ENCODE assay signal across 9 cellular contexts in the genomic region with DNA sequence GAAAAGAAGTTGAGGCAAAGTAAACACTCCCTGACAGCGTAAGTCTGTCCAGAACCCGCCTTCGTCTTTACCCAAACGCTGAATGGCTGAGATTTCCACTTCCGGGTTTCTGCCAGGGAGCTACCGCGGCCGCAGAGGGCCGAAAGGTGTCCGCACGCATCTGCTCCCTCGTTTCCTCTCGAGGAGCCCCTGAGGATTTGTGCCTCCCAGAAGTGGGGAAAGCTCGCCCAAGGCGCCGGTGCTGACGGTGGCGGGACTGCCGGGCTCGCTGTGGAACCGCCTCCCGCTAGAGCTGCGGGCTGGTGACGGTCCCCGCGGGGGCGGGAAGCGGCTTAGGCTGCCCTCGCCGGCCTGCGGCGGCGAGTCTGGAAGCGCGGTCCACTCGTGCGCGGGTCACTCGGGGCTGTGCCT.
A peak's percentile ranks its signal among the peaks of the same experiment; 100 is the strongest.
DNase-seq lines count a peak whose midpoint lies in the region; ATAC-seq and TF ChIP-seq lines count a peak whose summit lies in the region.
"Had no signal": no experiment of that assay in that cellular context is flagged by ENCODE, and none has a peak within 500 bp of the region (broad histone marks: within the 10 kb centered on the region; RNA-seq: fewer than 3 reads in every experiment).

No MANE protein-coding gene starts in this region.

- no peak overlapping the region for H3K27ac Mint-ChIP-seq in T-helper 1 cell treated with Interleukin-12 subunit alpha and Interleukin-12 subunit beta and Interleukin-4 antibody, amounts not matched to agents 30 μg/mL and 1 μg/mL, for 36 hours
- no peak overlapping the region for H3K27ac Mint-ChIP-seq in activated CD8-positive, alpha-beta T cell treated with anti-CD3 and anti-CD28 coated beads, Interleukin-2, amount 10 ng/mL, durations not matched to agents 7 days and 5 days
- H3K27ac Mint-ChIP-seq: activated naive CD4-positive, alpha-beta T cell treated with anti-CD3 and anti-CD28 coated beads, Interleukin-2, amount 50 U/mL, for 24 hours had no signal

- H3K9me3 Mint-ChIP-seq in T-helper 1 cell treated with Interleukin-12 subunit alpha and Interleukin-12 subunit beta and Interleukin-4 antibody, amounts not matched to agents 30 μg/mL and 1 μg/mL, for 36 hours = peaks cover 29% of the 10 kb centered on the region
- peaks cover 7% of the 10 kb centered on the region for H3K9me3 Mint-ChIP-seq in activated CD8-positive, alpha-beta T cell treated with anti-CD3 and anti-CD28 coated beads, Interleukin-2, amount 10 ng/mL, durations not matched to agents 7 days and 5 days (ENCODE audit: insufficient read depth)

- DNase-seq in COR-L47 (lab: John Stamatoyannopoulos, UW) (peak; percentile 57), Kasumi-1 (lab: John Stamatoyannopoulos, UW) (peak; percentile 50 to 54), lower lobe of right lung (peak; percentile 36), epidermal melanocyte (ENCODE audit: insufficient read length, low spot score) (no peak), GDM1 (lab: John Stamatoyannopoulos, UW) (no peak)
- no peak for DNase-seq in activated CD8-positive, alpha-beta T cell treated with anti-CD3 and anti-CD28 coated beads, Interleukin-2, amount 10 ng/mL, durations not matched to agents 7 days and 5 days

- TF ChIP-seq CTCF in lower lobe of right lung (IDR thresholded peaks at IDR 0.05) = no peak

- H3K4me3 Mint-ChIP-seq in T-helper 1 cell treated with Interleukin-12 subunit alpha and Interleukin-12 subunit beta and Interleukin-4 antibody, amounts not matched to agents 30 μg/mL and 1 μg/mL, for 36 hours = peak overlapping the region; percentile 61
- H3K4me3 Mint-ChIP-seq in activated CD8-positive, alpha-beta T cell treated with anti-CD3 and anti-CD28 coated beads, Interleukin-2, amount 10 ng/mL, durations not matched to agents 7 days and 5 days = no peak overlapping the region
- H3K4me3 Mint-ChIP-seq: activated naive CD4-positive, alpha-beta T cell treated with anti-CD3 and anti-CD28 coated beads, Interleukin-2, amount 50 U/mL, for 24 hours had no signal

- H3K27me3 ChIP-seq in lower lobe of right lung (ENCODE audit: low read depth) = no peaks in the 10 kb centered on the region

- H3K36me3 ChIP-seq in lower lobe of right lung = no peaks in the 10 kb centered on the region

- no peaks in the 10 kb centered on the region for H3K4me1 Mint-ChIP-seq in T-helper 1 cell treated with Interleukin-12 subunit alpha and Interleukin-12 subunit beta and Interleukin-4 antibody, amounts not matched to agents 30 μg/mL and 1 μg/mL, for 36 hours (ENCODE audit: low read depth)
- H3K4me1 Mint-ChIP-seq in activated CD8-positive, alpha-beta T cell treated with anti-CD3 and anti-CD28 coated beads, Interleukin-2, amount 10 ng/mL, durations not matched to agents 7 days and 5 days (ENCODE audit: low read depth) = no peaks in the 10 kb centered on the region
- H3K4me1 Mint-ChIP-seq: activated naive CD4-positive, alpha-beta T cell treated with anti-CD3 and anti-CD28 coated beads, Interleukin-2, amount 50 U/mL, for 24 hours had no signal

- no peaks in the 10 kb centered on the region for H3K36me3 Mint-ChIP-seq in T-helper 1 cell treated with Interleukin-12 subunit alpha and Interleukin-12 subunit beta and Interleukin-4 antibody, amounts not matched to agents 30 μg/mL and 1 μg/mL, for 36 hours (ENCODE audit: low read depth)
- no peaks in the 10 kb centered on the region for H3K36me3 Mint-ChIP-seq in activated CD8-positive, alpha-beta T cell treated with anti-CD3 and anti-CD28 coated beads, Interleukin-2, amount 10 ng/mL, durations not matched to agents 7 days and 5 days (ENCODE audit: low read depth)
- H3K36me3 Mint-ChIP-seq: activated naive CD4-positive, alpha-beta T cell treated with anti-CD3 and anti-CD28 coated beads, Interleukin-2, amount 50 U/mL, for 24 hours had no signal

- no peak overlapping the region for H3K27ac ChIP-seq in lower lobe of right lung

- H3K4me3 ChIP-seq in lower lobe of right lung = peak overlapping the region; percentile 8

- H3K4me1 ChIP-seq in lower lobe of right lung = no peaks in the 10 kb centered on the region

- peak; percentile 33 to 45 for ATAC-seq in lower lobe of right lung
- no peak for ATAC-seq in activated CD8-positive, alpha-beta T cell treated with anti-CD3 and anti-CD28 coated beads, Interleukin-2, amount 10 ng/mL, durations not matched to agents 7 days and 5 days
- no peak for ATAC-seq in HG03095 (IDR thresholded peaks at IDR 0.05; ENCODE audit: unreplicated experiment)

- no peaks in the 10 kb centered on the region for H3K27me3 Mint-ChIP-seq in T-helper 1 cell treated with Interleukin-12 subunit alpha and Interleukin-12 subunit beta and Interleukin-4 antibody, amounts not matched to agents 30 μg/mL and 1 μg/mL, for 36 hours (ENCODE audit: low read depth)
- no peaks in the 10 kb centered on the region for H3K27me3 Mint-ChIP-seq in activated CD8-positive, alpha-beta T cell treated with anti-CD3 and anti-CD28 coated beads, Interleukin-2, amount 10 ng/mL, durations not matched to agents 7 days and 5 days (ENCODE audit: low read depth)

- H3K9me3 ChIP-seq in lower lobe of right lung = no peaks in the 10 kb centered on the region

- intact Hi-C loops in lower lobe of right lung (cut with DNase I) = no loop called here

- POLR2A ChIA-PET in activated CD8-positive, alpha-beta T cell treated with anti-CD3 and anti-CD28 coated beads, Interleukin-2, amount 10 ng/mL, durations not matched to agents 7 days and 5 days (lab: Charles Lee) = no interaction called here

- CTCF ChIA-PET in activated CD8-positive, alpha-beta T cell treated with anti-CD3 and anti-CD28 coated beads, Interleukin-2, amount 10 ng/mL, durations not matched to agents 7 days and 5 days (lab: Charles Lee) = no interaction called here

Comparison
In these comparisons a context has a peak if more than half of its experiments do, and no peak if none do; other contexts are left out.
1. DNase-seq: peak in COR-L47 (single experiment), Kasumi-1 (2 of 2) and lower lobe of right lung (single experiment); none in activated CD8-positive, alpha-beta T cell treated with anti-CD3 and anti-CD28 coated beads, Interleukin-2, amount 10 ng/mL, durations not matched to agents 7 days and 5 days (single experiment), epidermal melanocyte (single experiment) and GDM1 (single experiment).
2. ATAC-seq: peak in lower lobe of right lung (2 of 2); none in activated CD8-positive, alpha-beta T cell treated with anti-CD3 and anti-CD28 coated beads, Interleukin-2, amount 10 ng/mL, durations not matched to agents 7 days and 5 days (single experiment) and HG03095 (single experiment).